In genomic region chr14:70254476-70254961, GRCh38 we compare ENCODE assay signal across 8 cellular contexts.
DNase-seq lines count a peak whose midpoint lies in the region; ATAC-seq and TF ChIP-seq lines count a peak whose summit lies in the region.

No MANE protein-coding gene starts in this region.

- H3K36me3 ChIP-seq in SK-N-SH (replicated peaks in 1 of 2; ENCODE audit: control insufficient read depth in 1 of 2, insufficient read depth in 2 of 2, low read length in 1 of 2) (no peaks in the 10 kb centered on the region), esophagus squamous epithelium (no peaks in the 10 kb centered on the region), neuronal stem cell (replicated peaks in 1 of 2; ENCODE audit: control insufficient read depth in 2 of 2, insufficient read depth in 2 of 2, low read length in 2 of 2) (no peaks in the 10 kb centered on the region)

- peak overlapping the region; percentile 87 for H3K4me2 ChIP-seq in SK-N-SH
- peak overlapping the region; percentile 53 for H3K4me2 ChIP-seq in neuronal stem cell (ENCODE audit: insufficient read depth, low read length, poor library complexity, severe bottlenecking)

- no peak overlapping the region for H4K8ac ChIP-seq in neuronal stem cell (ENCODE audit: low read depth, low read length)

- TF ChIP-seq EP300 in SK-N-SH (IDR thresholded peaks at IDR 0.05; ENCODE audit: borderline replicate concordance in 1 of 2, low read depth in 1 of 2, low read length in 1 of 2), result no peak

- H2AFZ ChIP-seq in SK-N-SH (ENCODE audit: low read depth) (peak overlapping the region; percentile 89; the same call in 1 of the 2 replicates), neuronal stem cell (ENCODE audit: low read length) (peak overlapping the region; percentile 56)

- no peak overlapping the region for H2BK5ac ChIP-seq in neuronal stem cell (ENCODE audit: low read length)

- no peak for ATAC-seq in GM18870 (IDR thresholded peaks at IDR 0.05; ENCODE audit: unreplicated experiment)

- H3K9ac ChIP-seq in SK-N-SH, result no peak overlapping the region
- peak overlapping the region; percentile 89 for H3K9ac ChIP-seq in neuronal stem cell (ENCODE audit: low read depth, low read length, poor library complexity)

- no peak overlapping the region for H2BK120ac ChIP-seq in neuronal stem cell (ENCODE audit: low read depth, low read length)

- H3K27me3 ChIP-seq in SK-N-SH (ENCODE audit: insufficient read depth), result no peaks in the 10 kb centered on the region
- peaks cover 0 to 64% (median 0%) of the 10 kb centered on the region in 4 donors for H3K27me3 ChIP-seq in esophagus squamous epithelium
- no peaks in the 10 kb centered on the region for H3K27me3 ChIP-seq in neuronal stem cell (ENCODE audit: control insufficient read depth in 3 of 3, insufficient read depth in 3 of 3, low read depth in 1 of 3, low read length in 3 of 3)

- POLR2A ChIA-PET in SK-N-SH (lab: Yijun Ruan, JAX), result interaction anchor here (1.0 to 1.5 kb wide), 4 partner anchors 33 to 173 kb away, joined by 3 to 10 read pairs (median 6); partner anchors contain the start of gene SLC8A3

- H3K14ac ChIP-seq in neuronal stem cell (ENCODE audit: low read length), result no peak overlapping the region

- H3K79me2 ChIP-seq in SK-N-SH (ENCODE audit: insufficient read depth), result no peaks in the 10 kb centered on the region

- CTCF ChIA-PET in SK-N-SH (lab: Yijun Ruan, JAX), result interaction anchor here (0.7 to 1.5 kb wide), 5 partner anchors 23 to 210 kb away, joined by 3 to 5 read pairs (median 4); partner anchors contain the start of gene SLC8A3

- H2BK12ac ChIP-seq in neuronal stem cell (ENCODE audit: low read length), result no peak overlapping the region

- TF ChIP-seq CTCF in SK-N-SH (IDR thresholded peaks at IDR 0.05), result no peak
- no peak for TF ChIP-seq CTCF in esophagus squamous epithelium (IDR thresholded peaks at IDR 0.05)

- DNase-seq in NCI-H82 (lab: John Stamatoyannopoulos, UW), result peak; percentile 56
- no peak for DNase-seq in NCI-H82 treated with DMSO at 0.1 percent for 48 hours (lab: John Stamatoyannopoulos, UW; ENCODE audit: unreplicated experiment)
- DNase-seq in HT-29 (ENCODE audit: low spot score), result peak; percentile 43
- DNase-seq in SK-N-SH, result peak; percentile 78
- DNase-seq in esophagus squamous epithelium (lab: John Stamatoyannopoulos, UW), result no peak
- peak; percentile 23 for DNase-seq in neuronal stem cell (ENCODE audit: low spot score)
- DNase-seq in cerebellar nuclear complex (lab: John Stamatoyannopoulos, UW), result no peak

- H3K27ac ChIP-seq in SK-N-SH (ENCODE audit: low read depth in 2 of 2, low read length in 1 of 2), result peak overlapping the region in 1 of 2 experiments; percentile 73; a peak in 2 of 4 replicates
- H3K27ac ChIP-seq in esophagus squamous epithelium, result no peak overlapping the region
- H3K27ac ChIP-seq in neuronal stem cell (replicated peaks; ENCODE audit: low read length), result no peak overlapping the region

- H3K4me1 ChIP-seq in SK-N-SH (ENCODE audit: control insufficient read depth in 1 of 2, insufficient read depth in 2 of 2, low read depth in 1 of 2, low read length in 1 of 2) (no peaks in the 10 kb centered on the region), esophagus squamous epithelium (peaks cover 0 to 12% (median 0%) of the 10 kb centered on the region in 3 donors), neuronal stem cell (ENCODE audit: control insufficient read depth in 2 of 2, insufficient read depth in 1 of 2, low read depth in 1 of 2, low read length in 2 of 2) (no peaks in the 10 kb centered on the region)

- intact Hi-C loops in esophagus squamous epithelium (cut with DNase I), result no loop called here

- peak; percentile 3; the same call in 1 of the 2 replicates for TF ChIP-seq RAD21 in SK-N-SH (IDR thresholded peaks at IDR 0.05; ENCODE audit: low read length)

- no peaks in the 10 kb centered on the region for H3K9me3 ChIP-seq in SK-N-SH
- no peaks in the 10 kb centered on the region for H3K9me3 ChIP-seq in esophagus squamous epithelium
- no peaks in the 10 kb centered on the region for H3K9me3 ChIP-seq in neuronal stem cell (replicated peaks in 1 of 2; ENCODE audit: control insufficient read depth in 2 of 2, insufficient read depth in 1 of 2, low read depth in 1 of 2, low read length in 2 of 2)

- H3K4me3 ChIP-seq in SK-N-SH (ENCODE audit: low read depth in 2 of 2, low read length in 1 of 2) (peak overlapping the region; percentile 44 to 62), esophagus squamous epithelium (peak overlapping the region; percentile 27 to 66 (median 40)), neuronal stem cell (ENCODE audit: low read length in 2 of 2) (peak overlapping the region in 1 of 2 donors; percentile 81)

- H3K23ac ChIP-seq in neuronal stem cell (ENCODE audit: low read depth, low read length, poor library complexity), result no peak overlapping the region

- peak overlapping the region; percentile 95 for H3K18ac ChIP-seq in neuronal stem cell (ENCODE audit: low read length)

- H3K4ac ChIP-seq in neuronal stem cell (ENCODE audit: low read length), result no peak overlapping the region

- no peak overlapping the region for H2BK15ac ChIP-seq in neuronal stem cell (ENCODE audit: low read length)

- TF ChIP-seq POLR2A in esophagus squamous epithelium (IDR thresholded peaks at IDR 0.05), result no peak

- H3K9me2 ChIP-seq in SK-N-SH, result no peaks in the 10 kb centered on the region

- WGBS in SK-N-SH (ENCODE audit: low lambda C conversion rate), result 0% methylated on average over 10 of the region's 31 CpGs
- 0 to 1% methylated on average over 5 to 18 of the region's 31 CpGs for WGBS in esophagus squamous epithelium, 2 donors
- no CpG with 5 or more reads among the region's 31 CpGs for WGBS in neuronal stem cell (ENCODE audit: extremely low coverage in 2 of 2, insufficient read length in 2 of 2, insufficient replicate concordance in 1 of 2), 2 donors

- H2AK5ac ChIP-seq in neuronal stem cell (ENCODE audit: low read depth, low read length), result no peak overlapping the region

- H4K20me1 ChIP-seq in SK-N-SH (ENCODE audit: insufficient read depth), result no peaks in the 10 kb centered on the region

- H4K91ac ChIP-seq in neuronal stem cell (ENCODE audit: low read depth, low read length, poor library complexity), result no peak overlapping the region

- H3K79me1 ChIP-seq in neuronal stem cell (ENCODE audit: low read depth, low read length), result no peaks in the 10 kb centered on the region

- H3F3A ChIP-seq in SK-N-SH (replicated peaks; ENCODE audit: insufficient read depth), result no peaks in the 10 kb centered on the region

TF ChIP-seq in SK-N-SH, 30 proteins besides CTCF, POLR2A, EP300 and RAD21:
- TF ChIP-seq RFX5 (IDR thresholded peaks at IDR 0.05; ENCODE audit: low read length) (no peak), MXI1 (IDR thresholded peaks at IDR 0.05; ENCODE audit: low read depth, low read length) (peak; percentile 74), FOXJ3 (CRISPR knock-in tag; IDR thresholded peaks at IDR 0.05) (no peak), NFIC (IDR thresholded peaks at IDR 0.05; ENCODE audit: borderline replicate concordance) (peak; percentile 33; the same call in 1 of the 2 replicates), ELF1 (IDR thresholded peaks at IDR 0.05) (no peak), FOXM1 (IDR thresholded peaks at IDR 0.05; ENCODE audit: low read depth) (no peak), GATA2 (CRISPR knock-in tag; IDR thresholded peaks at IDR 0.05) (0 out of 2 replicates have a peak, but pooled peaks have one; percentile 30), IRF3 (IDR thresholded peaks at IDR 0.05; ENCODE audit: low read depth, low read length) (no peak)

Comparison
In these comparisons a context has a peak if more than half of its experiments do, and no peak if none do; other contexts are left out.
1. DNase-seq: peak in NCI-H82 (single experiment), HT-29 (single experiment), SK-N-SH (single experiment) and neuronal stem cell (single experiment); none in NCI-H82 treated with DMSO at 0.1 percent for 48 hours (single experiment), esophagus squamous epithelium (single experiment) and cerebellar nuclear complex (0 of 2).